Comparison of ENCODE assay signal across 8 cellular contexts in the genomic region with DNA sequence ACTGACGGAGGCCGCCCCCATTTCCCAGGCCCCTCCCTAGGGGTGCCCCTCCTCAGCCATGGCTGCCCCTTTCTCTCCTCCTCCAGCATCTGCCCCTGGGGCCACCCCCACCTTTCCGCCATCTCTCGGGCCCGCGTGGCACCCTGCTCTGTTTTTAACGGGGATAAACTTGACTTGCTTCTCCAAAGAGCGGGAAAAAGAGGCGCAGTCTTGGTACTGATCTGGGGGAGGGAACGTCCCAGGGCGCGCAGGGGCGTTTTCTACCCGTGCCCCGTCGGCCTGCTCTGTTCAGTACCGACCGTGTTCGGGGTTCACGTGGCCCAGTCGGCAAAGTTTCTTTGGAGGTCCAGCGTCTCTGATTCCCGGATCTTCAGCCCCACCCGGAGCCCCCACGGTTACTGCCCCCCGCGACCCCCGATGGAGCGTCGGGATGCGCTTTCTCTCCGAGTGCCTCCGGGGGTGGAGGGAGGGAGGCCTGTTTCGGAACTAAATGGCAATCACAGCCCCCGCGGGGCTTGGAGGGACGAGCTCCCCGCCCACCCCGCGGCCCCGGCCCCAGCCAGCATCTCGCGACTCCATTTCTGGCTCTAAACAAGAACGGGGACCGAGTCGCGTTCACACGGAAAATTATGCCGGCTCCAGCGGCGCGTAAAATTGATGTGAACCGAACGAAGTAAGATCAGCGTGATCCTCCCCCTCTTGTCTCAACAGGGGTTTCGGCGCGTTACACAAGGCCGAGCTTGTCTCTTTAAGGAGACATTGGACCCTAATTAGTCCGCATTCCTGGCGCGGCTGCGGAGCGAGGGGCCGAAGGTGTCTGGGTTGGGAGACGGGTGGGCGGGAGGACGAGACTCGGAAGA. TPM values are rescaled to one million over a fixed set of nuclear protein-coding genes. Genes with fewer than 3 reads are reported as not detected.
DNase-seq lines count a peak whose midpoint lies in the region; ATAC-seq and TF ChIP-seq lines count a peak whose summit lies in the region.

No MANE protein-coding gene starts in this region.

- peak in 8 of 10 experiments; percentile 7 to 39 (median 18) for DNase-seq in CD4-positive, alpha-beta T cell
- peak; percentile 71 for DNase-seq in activated CD4-positive, alpha-beta T cell treated with anti-CD3 and anti-CD28 coated beads for 36 hours
- DNase-seq in dorsolateral prefrontal cortex (peak in 8 of 10 donors; percentile 35 to 69 (median 52)), lung (ENCODE audit: low spot score) (peak; percentile 35), globus pallidus (ENCODE audit: low spot score) (no peak)
- DNase-seq in stimulated activated CD8-positive, alpha-beta memory T cell treated with anti-CD3 and anti-CD28 coated beads, Interleukin-7, amount 100 ng/mL, for 24 hours (ENCODE audit: low read depth) = peak; percentile 25

- peak overlapping the region; percentile 87 for H3K4me3 Mint-ChIP-seq in CD4-positive, alpha-beta T cell
- no peak overlapping the region for H3K4me3 Mint-ChIP-seq in activated CD4-positive, alpha-beta T cell treated with anti-CD3 and anti-CD28 coated beads for 36 hours

- peaks cover 0 to 5% of the 10 kb centered on the region in 2 donors for H3K4me1 ChIP-seq in lung (ENCODE audit: control insufficient read depth in 2 of 2, insufficient read depth in 2 of 2, low read length in 2 of 2)

- peak overlapping the region; percentile 65 for H3K27ac Mint-ChIP-seq in CD4-positive, alpha-beta T cell
- H3K27ac Mint-ChIP-seq in activated CD4-positive, alpha-beta T cell treated with anti-CD3 and anti-CD28 coated beads for 36 hours = peak overlapping the region; percentile 80

- no peaks in the 10 kb centered on the region for H3K36me3 ChIP-seq in lung (ENCODE audit: control insufficient read depth in 2 of 2, insufficient read depth in 2 of 2, low read length in 2 of 2)

- peaks cover 25% of the 10 kb centered on the region for H3K4me1 Mint-ChIP-seq in CD4-positive, alpha-beta T cell (ENCODE audit: low read depth)
- peaks cover 27% of the 10 kb centered on the region for H3K4me1 Mint-ChIP-seq in activated CD4-positive, alpha-beta T cell treated with anti-CD3 and anti-CD28 coated beads for 36 hours

- H3K27me3 Mint-ChIP-seq in CD4-positive, alpha-beta T cell = peaks cover 11% of the 10 kb centered on the region
- peaks cover 19% of the 10 kb centered on the region for H3K27me3 Mint-ChIP-seq in activated CD4-positive, alpha-beta T cell treated with anti-CD3 and anti-CD28 coated beads for 36 hours

- CTCF ChIA-PET in CD4-positive, alpha-beta T cell (lab: Charles Lee) = interaction anchor here (1.8 kb wide), 1 partner anchor 13 kb away, joined by 12 read pairs; no protein-coding TSS in a partner anchor
- CTCF ChIA-PET in activated CD4-positive, alpha-beta T cell treated with anti-CD3 and anti-CD28 coated beads for 36 hours (lab: Charles Lee) = interaction anchor here (1.2 to 1.4 kb wide), 2 partner anchors 13 to 26 kb away, joined by 4 read pairs; no protein-coding TSS in a partner anchor

- no peaks in the 10 kb centered on the region for H3K27me3 ChIP-seq in CD4-positive, alpha-beta T cell (ENCODE audit: control insufficient read depth, insufficient read depth, low read length)
- H3K27me3 ChIP-seq in dorsolateral prefrontal cortex (peaks cover 0 to 2% (median 0%) of the 10 kb centered on the region in 45 donors), lung (ENCODE audit: control insufficient read depth, insufficient read depth) (no peaks in the 10 kb centered on the region)

- POLR2A ChIA-PET in CD4-positive, alpha-beta T cell (lab: Charles Lee) = interaction anchor here (0.8 to 2.2 kb wide), 29 partner anchors 7 to 313 kb away, joined by 3 to 132 read pairs (median 6); no protein-coding TSS in a partner anchor
- POLR2A ChIA-PET in activated CD4-positive, alpha-beta T cell treated with anti-CD3 and anti-CD28 coated beads for 36 hours (lab: Charles Lee) = interaction anchor here (0.6 to 1.1 kb wide), 3 partner anchors 46 to 168 kb away, joined by 3 to 7 read pairs (median 4); no protein-coding TSS in a partner anchor

- intact Hi-C loops in CD4-positive, alpha-beta T cell (cut with DNase I, micrococcal nuclease) = loop anchor here (1.0 to 10.0 kb wide), 7 partner anchors 12 to 166 kb away; no protein-coding TSS in a partner anchor
- intact Hi-C loops in activated CD4-positive, alpha-beta T cell treated with anti-CD3 and anti-CD28 coated beads for 36 hours (cut with DNase I, micrococcal nuclease) = loop anchor here (1.0 to 10.0 kb wide), 13 partner anchors 12 to 1536 kb away; a partner anchor contains a TSS
- intact Hi-C loops in dorsolateral prefrontal cortex (cut with DNase I) = loop anchor here (1.0 to 10.0 kb wide), 5 partner anchors 11 to 374 kb away; no protein-coding TSS in a partner anchor

- no peaks in the 10 kb centered on the region for H3K9me3 Mint-ChIP-seq in CD4-positive, alpha-beta T cell
- no peaks in the 10 kb centered on the region for H3K9me3 Mint-ChIP-seq in activated CD4-positive, alpha-beta T cell treated with anti-CD3 and anti-CD28 coated beads for 36 hours (ENCODE audit: low read depth)

- peak overlapping the region; percentile 59 for H3K27ac ChIP-seq in CD4-positive, alpha-beta T cell (ENCODE audit: low read depth, low read length)
- peak overlapping the region; percentile 42 to 97 (median 91) for H3K27ac ChIP-seq in dorsolateral prefrontal cortex
- H3K27ac ChIP-seq in lung (ENCODE audit: low read depth in 1 of 2, low read length in 1 of 2) = peak overlapping the region in 1 of 2 donors; percentile 64

- peak overlapping the region; percentile 61 to 99 (median 85) for H3K4me3 ChIP-seq in dorsolateral prefrontal cortex
- H3K4me3 ChIP-seq in lung = peak overlapping the region; percentile 42

- H3K9me3 ChIP-seq in CD4-positive, alpha-beta T cell (ENCODE audit: control insufficient read depth, low read length) = no peaks in the 10 kb centered on the region
- H3K9me3 ChIP-seq in lung (ENCODE audit: control insufficient read depth in 2 of 2, insufficient read depth in 1 of 2, low read length in 1 of 2) = no peaks in the 10 kb centered on the region

- peaks cover 11% of the 10 kb centered on the region for H3K36me3 Mint-ChIP-seq in CD4-positive, alpha-beta T cell (ENCODE audit: low read depth)
- H3K36me3 Mint-ChIP-seq in activated CD4-positive, alpha-beta T cell treated with anti-CD3 and anti-CD28 coated beads for 36 hours (ENCODE audit: low read depth) = peaks cover 8% of the 10 kb centered on the region

- WGBS in lung, 2 donors = 0 to 1% methylated on average over 69 of the region's 69 CpGs

- TF ChIP-seq CTCF in CD4-positive, alpha-beta T cell (IDR thresholded peaks at IDR 0.05) = no peak
- TF ChIP-seq CTCF in dorsolateral prefrontal cortex (IDR thresholded peaks at IDR 0.05 in 54 of 56, conservative IDR thresholded peaks at IDR 0.05 in 2 of 56; ENCODE audit: low read depth in 1 of 56, partially characterized antibody in 56 of 56) (peak in 6 of 56 donors; percentile 4 to 13 (median 8)), lung (IDR thresholded peaks at IDR 0.05; ENCODE audit: control extremely low read depth, extremely low read depth) (no peak)

- ATAC-seq in CD4-positive, alpha-beta T cell (ENCODE audit: poor library complexity) = no peak
- ATAC-seq in HG03439 (IDR thresholded peaks at IDR 0.05; ENCODE audit: unreplicated experiment) = peak; percentile 10
- ATAC-seq in activated CD4-positive, alpha-beta T cell treated with anti-CD3 and anti-CD28 coated beads for 36 hours = no peak
- peak; percentile 0 for ATAC-seq in lung (ENCODE audit: insufficient read depth, low FRiP score)
- ATAC-seq in GM21367 (IDR thresholded peaks at IDR 0.05; ENCODE audit: unreplicated experiment) = no peak

RNA-seq across cellular contexts. Expression of a gene that starts 1.1 kb away (rescaled TPM):
- total RNA-seq in CD4-positive, alpha-beta T cell = 100 to 1,000 TPM; 125 to 136 TPM
- 10 to 100 TPM; 11.8 to 15.5 TPM for total RNA-seq in activated CD4-positive, alpha-beta T cell treated with anti-CD3 and anti-CD28 coated beads for 36 hours
- total RNA-seq in dorsolateral prefrontal cortex = 100 to 1,000 TPM in 75 of 120 experiments, 10 to 100 TPM in 45; 47.8 to 183 (median 109) TPM
- 10 to 100 TPM; 34.9 to 44.1 TPM for total RNA-seq in lung
- polyA plus RNA-seq in lung = 10 to 100 TPM in 1 of 2 donors, 1 to 10 TPM in 1; 6.1 to 17.7 TPM

Comparison
In these comparisons a context has a peak if more than half of its experiments do, and no peak if none do; other contexts are left out.
1. ATAC-seq: peak in HG03439 (single experiment) and lung (single experiment); none in CD4-positive, alpha-beta T cell (single experiment), activated CD4-positive, alpha-beta T cell treated with anti-CD3 and anti-CD28 coated beads for 36 hours (single experiment) and GM21367 (single experiment).